In the genomic region with DNA sequence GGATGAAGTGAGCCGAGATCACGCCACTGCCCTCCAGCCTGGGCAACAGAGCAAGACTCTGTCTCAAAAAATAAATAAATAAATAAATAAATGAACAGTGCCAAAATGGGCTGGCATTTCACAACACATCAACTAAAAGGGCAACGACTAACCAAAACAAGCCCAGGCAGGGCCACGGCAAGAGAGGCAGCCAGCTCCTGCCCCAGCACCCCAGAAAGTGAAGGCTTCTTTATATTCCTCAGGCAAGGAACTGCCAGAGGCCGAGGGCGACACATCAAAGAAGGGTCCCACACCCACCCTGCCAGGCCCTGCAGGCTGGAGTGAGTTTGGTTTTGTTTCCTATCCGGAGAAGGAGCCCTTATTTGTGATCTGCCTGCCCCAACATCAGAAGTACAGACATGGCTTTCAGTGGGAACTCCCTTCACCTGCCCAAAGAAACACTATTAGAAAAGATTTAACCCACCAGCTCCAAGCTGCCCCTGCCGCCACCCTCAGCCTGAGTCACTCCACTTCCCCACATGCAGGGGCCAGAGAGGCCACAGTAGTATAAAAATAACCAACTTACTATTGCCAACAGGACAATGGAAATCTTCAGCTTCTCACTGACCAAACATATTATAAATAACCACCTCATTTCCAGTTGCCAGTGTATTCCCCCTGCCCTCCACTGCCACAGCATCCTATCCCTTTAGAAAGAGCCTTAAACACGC, we compare ENCODE assay signal across 11 cellular contexts. TPM values are rescaled to one million over a fixed set of nuclear protein-coding genes. Genes with fewer than 3 reads are reported as not detected.
DNase-seq lines count a peak whose midpoint lies in the region; ATAC-seq and TF ChIP-seq lines count a peak whose summit lies in the region.
"Had no signal": no experiment of that assay in that cellular context is flagged by ENCODE, and none has a peak within 500 bp of the region (broad histone marks: within the 10 kb centered on the region; RNA-seq: fewer than 3 reads in every experiment).

No MANE protein-coding gene starts in this region.

- no peak for DNase-seq in activated CD8-positive, alpha-beta T cell treated with anti-CD3 and anti-CD28 coated beads, Interleukin-2, amount 10 ng/mL, durations not matched to agents 7 days and 5 days
- no peak for DNase-seq in activated CD8-positive, alpha-beta T cell treated with anti-CD3 and anti-CD28 coated beads for 36 hours
- DNase-seq in mammary epithelial cell = peak; percentile 72
- peak; percentile 51 for DNase-seq in hepatic stellate cell (ENCODE audit: low spot score)
- no peak for DNase-seq in SHP77 (lab: John Stamatoyannopoulos, UW)
- no peak for DNase-seq in stimulated activated CD4-positive, alpha-beta T cell treated with anti-CD3 and anti-CD28 coated beads, Interleukin-4, amount 100 ng/mL, for 24 hours
- DNase-seq in midbrain (lab: John Stamatoyannopoulos, UW) = no peak
- DNase-seq: activated naive CD4-positive, alpha-beta T cell treated with anti-CD3 and anti-CD28 coated beads for 36 hours; foreskin melanocyte; NCI-H774 had no signal

- peak overlapping the region; percentile 21 for H2AFZ ChIP-seq in mammary epithelial cell (ENCODE audit: low read depth, low read length)

- dilution Hi-C loops in mammary epithelial cell (cut with HindIII; ENCODE audit: low sequenced_read_pairs) = no loop called here

- no peak for ATAC-seq in activated CD8-positive, alpha-beta T cell treated with anti-CD3 and anti-CD28 coated beads, Interleukin-2, amount 10 ng/mL, durations not matched to agents 7 days and 5 days
- no peak for ATAC-seq in activated CD8-positive, alpha-beta T cell treated with anti-CD3 and anti-CD28 coated beads for 36 hours

- WGBS in mammary epithelial cell (ENCODE audit: low coverage, missing lambda C conversion rate) = 31% methylated on average over 9 of the region's 9 CpGs

- CTCF ChIA-PET in activated CD8-positive, alpha-beta T cell treated with anti-CD3 and anti-CD28 coated beads, Interleukin-2, amount 10 ng/mL, durations not matched to agents 7 days and 5 days (lab: Charles Lee) = no interaction called here
- CTCF ChIA-PET in activated CD8-positive, alpha-beta T cell treated with anti-CD3 and anti-CD28 coated beads for 36 hours (lab: Charles Lee) = no interaction called here
- CTCF ChIA-PET in mammary epithelial cell (lab: Charles Lee; ENCODE audit: low non-redundant PET) = no interaction called here

- peak overlapping the region; percentile 21 for H3K27ac Mint-ChIP-seq in activated CD8-positive, alpha-beta T cell treated with anti-CD3 and anti-CD28 coated beads, Interleukin-2, amount 10 ng/mL, durations not matched to agents 7 days and 5 days
- H3K27ac Mint-ChIP-seq in activated CD8-positive, alpha-beta T cell treated with anti-CD3 and anti-CD28 coated beads for 36 hours = no peak overlapping the region
- H3K27ac Mint-ChIP-seq: activated naive CD4-positive, alpha-beta T cell treated with anti-CD3 and anti-CD28 coated beads for 36 hours had no signal

- peak overlapping the region; percentile 75 for H3K4me2 ChIP-seq in mammary epithelial cell (ENCODE audit: insufficient read depth, low read depth, low read length)

- peaks cover 94% of the 10 kb centered on the region for H3K79me2 ChIP-seq in mammary epithelial cell (ENCODE audit: insufficient read depth, low read length)

- H3K36me3 ChIP-seq in mammary epithelial cell (ENCODE audit: insufficient read depth, low read length) (peaks cover 4% of the 10 kb centered on the region), stomach smooth muscle (ENCODE audit: control insufficient read depth in 2 of 2, insufficient read depth in 2 of 2, low read length in 2 of 2) (no peaks in the 10 kb centered on the region)

- H3K27ac ChIP-seq in mammary epithelial cell (ENCODE audit: insufficient read depth, low read depth, low read length) = peak overlapping the region; percentile 71
- peak overlapping the region; percentile 18 for H3K27ac ChIP-seq in stomach smooth muscle (ENCODE audit: low read length)

- in situ Hi-C loops in mammary epithelial cell (cut with MboI; ENCODE audit: low sequenced_read_pairs in 2 of 2) = loop anchor here in 1 of 2 donors (25.0 kb wide), 1 partner anchor 813 kb away; the partner anchor contains the start of genes FOXC2 and MTHFSD

- no peaks in the 10 kb centered on the region for H3K9me3 ChIP-seq in mammary epithelial cell (replicated peaks; ENCODE audit: insufficient read depth, low read length)
- H3K9me3 ChIP-seq in stomach smooth muscle (ENCODE audit: control insufficient read depth in 2 of 2, low read length in 2 of 2) = no peaks in the 10 kb centered on the region

- peaks cover 2% of the 10 kb centered on the region for H4K20me1 ChIP-seq in mammary epithelial cell (ENCODE audit: insufficient read depth, low read length)

- no peak overlapping the region for H3K4me3 Mint-ChIP-seq in activated CD8-positive, alpha-beta T cell treated with anti-CD3 and anti-CD28 coated beads, Interleukin-2, amount 10 ng/mL, durations not matched to agents 7 days and 5 days
- H3K4me3 Mint-ChIP-seq in activated CD8-positive, alpha-beta T cell treated with anti-CD3 and anti-CD28 coated beads for 36 hours = no peak overlapping the region
- H3K4me3 Mint-ChIP-seq: activated naive CD4-positive, alpha-beta T cell treated with anti-CD3 and anti-CD28 coated beads for 36 hours had no signal

- H3K27me3 Mint-ChIP-seq in activated CD8-positive, alpha-beta T cell treated with anti-CD3 and anti-CD28 coated beads, Interleukin-2, amount 10 ng/mL, durations not matched to agents 7 days and 5 days (ENCODE audit: low read depth) = no peaks in the 10 kb centered on the region
- H3K27me3 Mint-ChIP-seq in activated CD8-positive, alpha-beta T cell treated with anti-CD3 and anti-CD28 coated beads for 36 hours = no peaks in the 10 kb centered on the region

- H3K4me1 Mint-ChIP-seq in activated CD8-positive, alpha-beta T cell treated with anti-CD3 and anti-CD28 coated beads, Interleukin-2, amount 10 ng/mL, durations not matched to agents 7 days and 5 days (ENCODE audit: low read depth) = peaks cover 27% of the 10 kb centered on the region
- peaks cover 48% of the 10 kb centered on the region for H3K4me1 Mint-ChIP-seq in activated CD8-positive, alpha-beta T cell treated with anti-CD3 and anti-CD28 coated beads for 36 hours (ENCODE audit: low read depth)

- intact Hi-C loops in activated CD8-positive, alpha-beta T cell treated with anti-CD3 and anti-CD28 coated beads for 36 hours (cut with micrococcal nuclease) = no loop called here
- intact Hi-C loops in mammary epithelial cell (cut with micrococcal nuclease) = no loop called here

- H3K9ac ChIP-seq in mammary epithelial cell (ENCODE audit: insufficient read depth, low read length) (peak overlapping the region; percentile 14), stomach smooth muscle (ENCODE audit: low read length in 2 of 2) (no peak overlapping the region)

- H3K4me1 ChIP-seq in mammary epithelial cell (ENCODE audit: insufficient read depth, low read length) (peaks cover 16% of the 10 kb centered on the region), stomach smooth muscle (ENCODE audit: control insufficient read depth, insufficient read depth, low read length) (peaks cover 46% of the 10 kb centered on the region)

- H3K27me3 ChIP-seq in mammary epithelial cell (ENCODE audit: insufficient read depth, low read length) (no peaks in the 10 kb centered on the region), stomach smooth muscle (ENCODE audit: control insufficient read depth in 1 of 2, insufficient read depth in 2 of 2, low read length in 2 of 2) (no peaks in the 10 kb centered on the region)

- POLR2A ChIA-PET in activated CD8-positive, alpha-beta T cell treated with anti-CD3 and anti-CD28 coated beads, Interleukin-2, amount 10 ng/mL, durations not matched to agents 7 days and 5 days (lab: Charles Lee) = interaction anchor here (1.0 kb wide), 1 partner anchor 12 kb away, joined by 3 read pairs; no protein-coding TSS in a partner anchor
- POLR2A ChIA-PET in activated CD8-positive, alpha-beta T cell treated with anti-CD3 and anti-CD28 coated beads for 36 hours (lab: Charles Lee) = interaction anchor here (1.0 kb wide), 1 partner anchor 44 kb away, joined by 4 read pairs; no protein-coding TSS in a partner anchor

- H3K4me3 ChIP-seq in mammary epithelial cell (replicated peaks in 1 of 3; ENCODE audit: insufficient read depth in 1 of 3, low read depth in 2 of 3, low read length in 3 of 3) (peak overlapping the region; percentile 9 to 35 (median 27)), stomach smooth muscle (ENCODE audit: low read length in 2 of 2) (peak overlapping the region; percentile 31 to 40)

- H3K36me3 Mint-ChIP-seq in activated CD8-positive, alpha-beta T cell treated with anti-CD3 and anti-CD28 coated beads, Interleukin-2, amount 10 ng/mL, durations not matched to agents 7 days and 5 days (ENCODE audit: low read depth) = peaks cover 12% of the 10 kb centered on the region
- peaks cover 27% of the 10 kb centered on the region for H3K36me3 Mint-ChIP-seq in activated CD8-positive, alpha-beta T cell treated with anti-CD3 and anti-CD28 coated beads for 36 hours (ENCODE audit: low read depth)

- no peak for TF ChIP-seq CTCF in activated CD8-positive, alpha-beta T cell treated with anti-CD3 and anti-CD28 coated beads for 36 hours (IDR thresholded peaks at IDR 0.05)
- no peak for TF ChIP-seq CTCF in mammary epithelial cell (conservative IDR thresholded peaks at IDR 0.05 in 1 of 2, IDR thresholded peaks at IDR 0.05 in 1 of 2; ENCODE audit: extremely low read depth in 1 of 2, insufficient read depth in 1 of 2, low read depth in 1 of 2, low read length in 2 of 2)

- BruUV-seq in mammary epithelial cell (replicated peaks; lab: Mats Ljungman, UMichigan) = no TSS peak

- H3K9me3 Mint-ChIP-seq in activated CD8-positive, alpha-beta T cell treated with anti-CD3 and anti-CD28 coated beads, Interleukin-2, amount 10 ng/mL, durations not matched to agents 7 days and 5 days (ENCODE audit: insufficient read depth) = no peaks in the 10 kb centered on the region
- H3K9me3 Mint-ChIP-seq in activated CD8-positive, alpha-beta T cell treated with anti-CD3 and anti-CD28 coated beads for 36 hours = no peaks in the 10 kb centered on the region
- H3K9me3 Mint-ChIP-seq: activated naive CD4-positive, alpha-beta T cell treated with anti-CD3 and anti-CD28 coated beads for 36 hours had no signal

RNA-seq across cellular contexts. Expression of gene FBXO31, which starts 8.0 kb away (rescaled TPM):
- 10 to 100 TPM; 29.3 to 30.1 TPM for total RNA-seq in activated CD8-positive, alpha-beta T cell treated with anti-CD3 and anti-CD28 coated beads, Interleukin-2, amount 10 ng/mL, durations not matched to agents 7 days and 5 days
- total RNA-seq in activated CD8-positive, alpha-beta T cell treated with anti-CD3 and anti-CD28 coated beads for 36 hours = 10 to 100 TPM; 32.0 to 32.7 TPM
- 10 to 100 TPM; 31.2 to 36.1 TPM for total RNA-seq in mammary epithelial cell
- polyA plus RNA-seq in mammary epithelial cell = 14.5 TPM
- polyA minus RNA-seq in mammary epithelial cell = 25.3 TPM

RNA-seq across cellular contexts. Expression of gene MAP1LC3B, which starts 16.6 kb away (rescaled TPM):
- 10 to 100 TPM; 40.2 to 45.3 TPM for total RNA-seq in activated CD8-positive, alpha-beta T cell treated with anti-CD3 and anti-CD28 coated beads, Interleukin-2, amount 10 ng/mL, durations not matched to agents 7 days and 5 days
- total RNA-seq in activated CD8-positive, alpha-beta T cell treated with anti-CD3 and anti-CD28 coated beads for 36 hours = 10 to 100 TPM; 55.3 to 58.1 TPM
- total RNA-seq in mammary epithelial cell = 100 to 1,000 TPM in 1 of 2 donors, 10 to 100 TPM in 1; 78.5 to 104 TPM
- polyA plus RNA-seq in mammary epithelial cell = 17.9 TPM
- polyA minus RNA-seq in mammary epithelial cell = 48.4 TPM

RNA-seq across cellular contexts. Expression of gene C16orf95, which starts 58.4 kb away (rescaled TPM):
- total RNA-seq in activated CD8-positive, alpha-beta T cell treated with anti-CD3 and anti-CD28 coated beads, Interleukin-2, amount 10 ng/mL, durations not matched to agents 7 days and 5 days = 1 to 10 TPM; 7.2 to 9.4 TPM
- total RNA-seq in activated CD8-positive, alpha-beta T cell treated with anti-CD3 and anti-CD28 coated beads for 36 hours = 10 to 100 TPM; 11.5 to 13.6 TPM
- total RNA-seq in mammary epithelial cell = 1 to 10 TPM; 3.5 to 5.9 TPM
- 3.9 TPM for polyA plus RNA-seq in mammary epithelial cell
- not detected for polyA minus RNA-seq in mammary epithelial cell

Comparison
In these comparisons a context has a peak if more than half of its experiments do, and no peak if none do; other contexts are left out.
1. DNase-seq: peak in mammary epithelial cell (single experiment) and hepatic stellate cell (single experiment); none in activated CD8-positive, alpha-beta T cell treated with anti-CD3 and anti-CD28 coated beads, Interleukin-2, amount 10 ng/mL, durations not matched to agents 7 days and 5 days (single experiment), activated CD8-positive, alpha-beta T cell treated with anti-CD3 and anti-CD28 coated beads for 36 hours (single experiment), SHP77 (0 of 2), stimulated activated CD4-positive, alpha-beta T cell treated with anti-CD3 and anti-CD28 coated beads, Interleukin-4, amount 100 ng/mL, for 24 hours (single experiment) and midbrain (single experiment).